Comparison of ENCODE assay signal across 1 cellular context in genomic region chr6:116046272-116046671, GRCh38. TPM values are rescaled to one million over a fixed set of nuclear protein-coding genes. Genes with fewer than 3 reads are reported as not detected.
"Had no signal": no experiment of that assay in that cellular context is flagged by ENCODE, and none has a peak within 500 bp of the region (broad histone marks: within the 10 kb centered on the region; RNA-seq: fewer than 3 reads in every experiment).

No MANE protein-coding gene starts in this region.

RNA-seq across cellular contexts. Expression of gene FRK, which starts 14.4 kb away (rescaled TPM):
- total RNA-seq: endothelial cell of umbilical vein had no signal
